ENCODE assay signal across 31 cellular contexts in the genomic region with DNA sequence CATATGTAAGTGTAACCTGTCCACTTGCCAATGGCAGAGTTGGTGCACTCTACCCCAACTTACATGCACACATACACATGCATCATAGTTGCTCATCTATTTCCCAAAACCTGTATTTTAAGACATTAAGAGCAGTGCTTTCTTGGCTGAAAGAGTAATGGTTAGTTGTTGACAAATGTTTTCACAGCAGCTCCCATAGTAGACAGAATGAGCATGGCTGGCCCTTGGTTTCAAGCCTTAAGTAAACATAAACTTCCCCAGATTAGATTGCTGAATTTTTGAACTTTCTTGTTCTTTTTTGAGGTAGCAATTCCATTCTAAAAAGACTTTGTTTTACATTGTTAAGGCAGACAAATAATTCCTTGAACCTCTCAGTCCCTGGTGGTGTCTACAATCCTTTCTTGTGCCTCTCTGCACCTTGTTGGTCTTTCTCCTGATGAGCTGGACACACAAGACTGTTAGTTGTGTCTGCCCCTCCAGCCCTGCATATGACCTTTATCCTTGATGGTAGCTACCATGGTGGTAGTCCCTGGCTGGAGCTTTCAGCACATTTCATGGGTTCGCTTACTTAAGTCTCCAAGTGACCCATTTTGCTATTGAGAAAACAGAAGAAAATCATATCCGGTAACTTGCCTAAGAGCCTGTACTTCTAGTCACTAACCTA.
"Had no signal": no experiment of that assay in that cellular context is flagged by ENCODE, and none has a peak within 500 bp of the region (broad histone marks: within the 10 kb centered on the region; RNA-seq: fewer than 3 reads in every experiment).

No MANE protein-coding gene starts in this region.

- H3K4me3 ChIP-seq: heart left ventricle, lower lobe of right lung, neural progenitor cell, prostate gland, skin epidermis, stomach, testis, thyroid gland, upper lobe of right lung had no signal

- H3K27ac Mint-ChIP-seq: mesothelial cell of epicardium; naive B cell; natural killer cell; nephron progenitor cell; neural progenitor cell; stimulated activated naive B cell treated with anti-CD40 and anti-IgM and Interleukin-4, amounts not matched to agents 10 μg/mL and 1 μg/mL and 100 μg/mL, for 72 hours had no signal

- H3K4me3 Mint-ChIP-seq: mesothelial cell of epicardium; naive B cell; natural killer cell; nephron progenitor cell; neural progenitor cell; stimulated activated naive B cell treated with anti-CD40 and anti-IgM and Interleukin-4, amounts not matched to agents 10 μg/mL and 1 μg/mL and 100 μg/mL, for 72 hours had no signal

- H2AFZ ChIP-seq: neural progenitor cell had no signal

- H3K4me1 Mint-ChIP-seq: naive B cell; stimulated activated naive B cell treated with anti-CD40 and anti-IgM and Interleukin-4, amounts not matched to agents 10 μg/mL and 1 μg/mL and 100 μg/mL, for 72 hours had no signal

- H3K27ac ChIP-seq: heart left ventricle, lower lobe of right lung, neural progenitor cell, neutrophil, prostate gland, skin epidermis, stomach, testis, thyroid gland, upper lobe of right lung had no signal

- H3K36me3 Mint-ChIP-seq: mesothelial cell of epicardium; naive B cell; natural killer cell; neural progenitor cell; stimulated activated naive B cell treated with anti-CD40 and anti-IgM and Interleukin-4, amounts not matched to agents 10 μg/mL and 1 μg/mL and 100 μg/mL, for 72 hours had no signal

- H3K27me3 ChIP-seq: heart left ventricle, neural progenitor cell, neutrophil, testis, thyroid gland, upper lobe of right lung had no signal

- H3K9ac ChIP-seq: neural progenitor cell had no signal

- H3K4me1 ChIP-seq: heart left ventricle, lower lobe of right lung, neural progenitor cell, prostate gland, testis, upper lobe of right lung had no signal

- H3K4me2 ChIP-seq: neural progenitor cell had no signal

- ATAC-seq: heart left ventricle; left ventricle myocardium superior; lower lobe of right lung; natural killer cell; right cardiac atrium; sciatic nerve; stimulated activated naive B cell treated with anti-CD40 and anti-IgM and Interleukin-4, amounts not matched to agents 10 μg/mL and 1 μg/mL and 100 μg/mL, for 72 hours; stimulated activated naive CD8-positive, alpha-beta T cell treated with anti-CD3 and anti-CD28 coated beads, Interleukin-15, Interleukin-2, amounts not matched to agents 100 U/mL and 50 U/mL, for 24 hours; upper lobe of right lung had no signal

- DNase-seq: heart left ventricle; islet precursor cell; left ventricle myocardium superior; lower lobe of right lung; mammary epithelial cell; mesendoderm; naive B cell; natural killer cell; nephron progenitor cell; occipital lobe; posterior cingulate gyrus; retina; right cardiac atrium; stimulated activated CD4-positive, alpha-beta T cell treated with anti-CD3 and anti-CD28 coated beads, Interleukin-12 subunit alpha, Interleukin-12 subunit beta, amount 100 ng/mL, for 4 hours; stimulated activated CD4-positive, alpha-beta T cell treated with anti-CD3 and anti-CD28 coated beads, Interleukin-15, amount 100 ng/mL, for 24 hours; stimulated activated CD4-positive, alpha-beta T cell treated with anti-CD3 and anti-CD28 coated beads, Interleukin-2, amount 100 ng/mL, for 24 hours; stimulated activated CD4-positive, alpha-beta T cell treated with anti-CD3 and anti-CD28 coated beads, Interleukin-4, amount 100 ng/mL, for 1 hour; stimulated activated naive B cell treated with anti-CD40 and anti-IgM and Interleukin-4, amounts not matched to agents 10 μg/mL and 1 μg/mL and 100 μg/mL, for 72 hours; stimulated activated naive CD8-positive, alpha-beta T cell treated with anti-CD3 and anti-CD28 coated beads, Interleukin-15, Interleukin-2, amounts not matched to agents 100 U/mL and 50 U/mL, for 24 hours; stomach; testis; thyroid gland; trophoblast cell; upper lobe of right lung had no signal

- H3K9me3 Mint-ChIP-seq: natural killer cell; neural progenitor cell; stimulated activated naive B cell treated with anti-CD40 and anti-IgM and Interleukin-4, amounts not matched to agents 10 μg/mL and 1 μg/mL and 100 μg/mL, for 72 hours had no signal

- FAIRE-seq: urothelium cell line had no signal

- H3K36me3 ChIP-seq: heart left ventricle, lower lobe of right lung, neural progenitor cell, neutrophil, prostate gland, stomach, thyroid gland, upper lobe of right lung had no signal

- H3K9me3 ChIP-seq: heart left ventricle, lower lobe of right lung, neutrophil, prostate gland, stomach, testis, thyroid gland, upper lobe of right lung had no signal
